Comparison of ENCODE assay signal across 22 cellular contexts in the genomic region with DNA sequence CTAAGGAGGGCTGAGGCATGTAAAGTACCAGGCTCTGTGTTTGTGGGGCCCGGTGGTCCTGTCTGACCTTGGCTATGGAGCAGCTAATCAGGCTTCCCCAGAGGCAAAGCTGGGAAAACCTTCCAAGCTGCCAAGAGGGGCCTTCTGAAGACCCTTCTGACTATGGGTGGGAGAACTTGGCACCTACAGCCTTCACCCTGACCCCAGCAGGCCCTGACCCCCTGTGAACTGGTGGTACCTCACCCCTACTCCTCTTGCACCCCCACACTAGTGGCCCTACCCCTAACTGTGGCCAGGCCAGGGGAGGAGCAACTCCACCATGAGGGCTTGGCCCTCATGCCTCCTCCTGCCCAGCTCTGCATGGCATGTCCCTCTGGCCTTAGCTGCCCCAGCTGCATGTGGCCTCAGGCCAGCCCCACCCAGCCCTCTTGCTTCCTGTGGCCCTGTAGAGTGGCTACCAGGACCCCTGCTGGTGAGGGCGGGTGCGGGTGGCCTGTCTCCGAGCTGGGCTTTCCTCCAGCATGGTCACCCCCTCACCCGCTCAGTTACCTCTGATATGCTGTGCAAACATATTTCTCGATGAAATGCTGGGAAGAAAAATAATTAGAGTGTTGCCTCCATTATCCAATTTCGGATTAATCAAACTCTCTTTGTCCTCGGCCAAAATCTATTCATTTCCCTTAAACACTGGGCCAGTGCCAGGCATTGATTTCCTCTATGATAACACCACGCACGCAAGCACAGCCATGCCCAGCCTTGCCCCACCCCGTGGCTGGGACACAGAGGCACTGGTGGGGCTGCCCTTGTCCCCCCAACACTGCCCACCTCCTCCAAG. TPM values are rescaled to one million over a fixed set of nuclear protein-coding genes. Genes with fewer than 3 reads are reported as not detected.
DNase-seq lines count a peak whose midpoint lies in the region; ATAC-seq, FAIRE-seq and TF ChIP-seq lines count a peak whose summit lies in the region.
"Had no signal": no experiment of that assay in that cellular context is flagged by ENCODE, and none has a peak within 500 bp of the region (broad histone marks: within the 10 kb centered on the region; RNA-seq: fewer than 3 reads in every experiment).

No MANE protein-coding gene starts in this region.

- H3K9me3 ChIP-seq in K562 (replicated peaks; ENCODE audit: control insufficient read depth, insufficient read depth, low read depth, low read length) = no peaks in the 10 kb centered on the region
- peaks cover 5 to 8% of the 10 kb centered on the region in 2 donors for H3K9me3 ChIP-seq in neuronal stem cell (replicated peaks in 1 of 2; ENCODE audit: control insufficient read depth in 2 of 2, insufficient read depth in 1 of 2, low read depth in 1 of 2, low read length in 2 of 2)
- H3K9me3 ChIP-seq: uterus had no signal

- H2AFZ ChIP-seq in K562 (ENCODE audit: low read depth, low read length) = no peak overlapping the region
- H2AFZ ChIP-seq in neuronal stem cell (ENCODE audit: low read length) = no peak overlapping the region
- H2AFZ ChIP-seq: parathyroid adenoma had no signal

- intact Hi-C loops in K562 (cut with micrococcal nuclease) = no loop called here

- peak overlapping the region; percentile 72 for H3K18ac ChIP-seq in neuronal stem cell (ENCODE audit: low read length)

- no peak overlapping the region for H3K27ac Mint-ChIP-seq in activated naive CD8-positive, alpha-beta T cell treated with anti-CD3 and anti-CD28 coated beads for 36 hours
- H3K27ac Mint-ChIP-seq: activated CD8-positive, alpha-beta T cell treated with anti-CD3 and anti-CD28 coated beads, Interleukin-2, amount 10 ng/mL, durations not matched to agents 7 days and 5 days; CD4-positive, CD25-positive, alpha-beta regulatory T cell; memory B cell had no signal

- no peak for TF ChIP-seq EP300 in K562 (IDR thresholded peaks at IDR 0.05; ENCODE audit: low read length)

- no peak overlapping the region for H2BK5ac ChIP-seq in neuronal stem cell (ENCODE audit: low read length)

- no peaks in the 10 kb centered on the region for H3K9me3 Mint-ChIP-seq in activated naive CD8-positive, alpha-beta T cell treated with anti-CD3 and anti-CD28 coated beads for 36 hours
- H3K9me3 Mint-ChIP-seq: CD4-positive, CD25-positive, alpha-beta regulatory T cell; memory B cell; naive thymus-derived CD8-positive, alpha-beta T cell had no signal

- H2BK15ac ChIP-seq in neuronal stem cell (ENCODE audit: low read length) = no peak overlapping the region

- no peak overlapping the region for H3K4me3 Mint-ChIP-seq in activated naive CD8-positive, alpha-beta T cell treated with anti-CD3 and anti-CD28 coated beads for 36 hours
- H3K4me3 Mint-ChIP-seq: activated CD8-positive, alpha-beta T cell treated with anti-CD3 and anti-CD28 coated beads, Interleukin-2, amount 10 ng/mL, durations not matched to agents 7 days and 5 days; CD4-positive, CD25-positive, alpha-beta regulatory T cell; memory B cell; naive thymus-derived CD8-positive, alpha-beta T cell had no signal

- H3K4me1 ChIP-seq in K562 (replicated peaks in 1 of 2; ENCODE audit: control insufficient read depth in 2 of 2, insufficient read depth in 2 of 2, low read length in 2 of 2) (peaks cover 0 to 6% of the 10 kb centered on the region in 2 experiments; a peak in 1 of 5 replicates), neuronal stem cell (ENCODE audit: control insufficient read depth in 2 of 2, insufficient read depth in 1 of 2, low read depth in 1 of 2, low read length in 2 of 2) (peaks cover 0 to 2% of the 10 kb centered on the region in 2 donors)
- H3K4me1 ChIP-seq: uterus had no signal

- H2AK5ac ChIP-seq in neuronal stem cell (ENCODE audit: low read depth, low read length) = no peak overlapping the region

- CTCF ChIA-PET in K562 (lab: Yijun Ruan, JAX; ENCODE audit: low intra/inter-chr PET ratio) = no interaction called here

- H3K27ac ChIP-seq in C4-2B (peak overlapping the region; percentile 12), K562 (ENCODE audit: extremely low read depth, low read depth, low read length) (no peak overlapping the region), neuronal stem cell (replicated peaks; ENCODE audit: low read length) (no peak overlapping the region)
- H3K27ac ChIP-seq: parathyroid adenoma, RWPE1, uterus had no signal

- H3K4me3 ChIP-seq in K562 (no peak overlapping the region), neuronal stem cell (ENCODE audit: low read length in 2 of 2) (no peak overlapping the region)
- H3K4me3 ChIP-seq: uterus had no signal

- peaks cover 4% of the 10 kb centered on the region for H3K4me1 Mint-ChIP-seq in activated naive CD8-positive, alpha-beta T cell treated with anti-CD3 and anti-CD28 coated beads for 36 hours
- H3K4me1 Mint-ChIP-seq: CD4-positive, CD25-positive, alpha-beta regulatory T cell had no signal

- TF ChIP-seq POLR2A in K562 (conservative IDR thresholded peaks at IDR 0.05) = no peak

- peak; percentile 45 for DNase-seq in NCI-H1092 treated with DMSO at 0.1 percent for 48 hours (lab: John Stamatoyannopoulos, UW)
- DNase-seq in K562 (ENCODE audit: extremely low read depth in 1 of 4, low spot score in 3 of 4) = peak in 3 of 4 experiments; percentile 56 to 83 (median 79)
- no peak for DNase-seq in neuronal stem cell (ENCODE audit: low spot score)
- no peak for DNase-seq in activated gamma-delta T cell treated with Interleukin-2 at 50 U/mL for 16 hours
- no peak for DNase-seq in activated naive CD8-positive, alpha-beta T cell treated with anti-CD3 and anti-CD28 coated beads for 36 hours
- no peak for DNase-seq in DMS 273 (lab: John Stamatoyannopoulos, UW; ENCODE audit: unreplicated experiment)
- DNase-seq: activated CD8-positive, alpha-beta T cell treated with anti-CD3 and anti-CD28 coated beads, Interleukin-2, amount 10 ng/mL, durations not matched to agents 7 days and 5 days; CD4-positive, CD25-positive, alpha-beta regulatory T cell; dermis blood vessel endothelial cell; DMS53; HCEC 1CT; kidney glomerular epithelial cell; naive thymus-derived CD8-positive, alpha-beta T cell; NCI-H2029; NCI-H446; uterus had no signal

- peak overlapping the region in 1 of 2 experiments; percentile 14; a peak in 1 of 4 replicates for H3K9ac ChIP-seq in K562 (ENCODE audit: insufficient read depth in 1 of 2, low read depth in 2 of 2, low read length in 2 of 2)
- no peak overlapping the region for H3K9ac ChIP-seq in neuronal stem cell (ENCODE audit: low read depth, low read length, poor library complexity)
- H3K9ac ChIP-seq: parathyroid adenoma had no signal

- H3K23ac ChIP-seq in neuronal stem cell (ENCODE audit: low read depth, low read length, poor library complexity) = peak overlapping the region; percentile 83

- H3K79me2 ChIP-seq in K562 (ENCODE audit: control insufficient read depth, insufficient read depth, low read length) = no peaks in the 10 kb centered on the region
- H3K79me2 ChIP-seq: parathyroid adenoma had no signal

- H3K79me1 ChIP-seq in neuronal stem cell (ENCODE audit: low read depth, low read length) = peaks cover 16% of the 10 kb centered on the region

- H3K4me2 ChIP-seq in K562 (ENCODE audit: insufficient read depth, low read length) (no peak overlapping the region), neuronal stem cell (ENCODE audit: insufficient read depth, low read length, poor library complexity, severe bottlenecking) (no peak overlapping the region)

- peaks cover 68% of the 10 kb centered on the region for H4K20me1 ChIP-seq in K562 (replicated peaks; ENCODE audit: control insufficient read depth, insufficient read depth, low read length)

- FAIRE-seq in K562 (lab: Jason Lieb, UNC) = no peak

- H3K27me3 Mint-ChIP-seq in activated naive CD8-positive, alpha-beta T cell treated with anti-CD3 and anti-CD28 coated beads for 36 hours = peaks cover 19% of the 10 kb centered on the region

- 2% methylated on average over 11 of the region's 11 CpGs for WGBS in K562 (ENCODE audit: insufficient coverage, low coverage, missing lambda C conversion rate)
- WGBS in neuronal stem cell (ENCODE audit: extremely low coverage in 2 of 2, insufficient read length in 2 of 2, insufficient replicate concordance in 1 of 2), 2 donors = no CpG with 5 or more reads among the region's 11 CpGs

- no peak overlapping the region for H2BK120ac ChIP-seq in neuronal stem cell (ENCODE audit: low read depth, low read length)

- BruUV-seq in K562 (replicated peaks; lab: Mats Ljungman, UMichigan) = no TSS peak

- POLR2A ChIA-PET in K562 (lab: Yijun Ruan, JAX) = interaction anchor here (0.6 to 9.8 kb wide), 8 partner anchors 8 to 103 kb away, joined by 3 to 136 read pairs (median 8); no protein-coding TSS in a partner anchor

- in situ Hi-C loops in K562 (cut with MboI) = no loop called here

- no peaks in the 10 kb centered on the region for H3K36me3 ChIP-seq in K562 (ENCODE audit: control insufficient read depth, insufficient read depth, low read length)
- peaks cover 0 to 9% of the 10 kb centered on the region in 2 donors for H3K36me3 ChIP-seq in neuronal stem cell (replicated peaks in 1 of 2; ENCODE audit: control insufficient read depth in 2 of 2, insufficient read depth in 2 of 2, low read length in 2 of 2)
- H3K36me3 ChIP-seq: uterus had no signal

- no peaks in the 10 kb centered on the region for H3K36me3 Mint-ChIP-seq in activated naive CD8-positive, alpha-beta T cell treated with anti-CD3 and anti-CD28 coated beads for 36 hours
- H3K36me3 Mint-ChIP-seq: CD4-positive, CD25-positive, alpha-beta regulatory T cell; memory B cell; naive thymus-derived CD8-positive, alpha-beta T cell had no signal

- TF ChIP-seq CTCF in C4-2B (conservative IDR thresholded peaks at IDR 0.05) (no peak), K562 (IDR thresholded peaks at IDR 0.05 in 2 of 3, conservative IDR thresholded peaks at IDR 0.05 in 1 of 3; ENCODE audit: insufficient read depth in 2 of 3, low read depth in 1 of 3, low read length in 3 of 3) (peak in 2 of 3 experiments; percentile 51 to 67; a peak in 4 of 6 replicates)

- H3K4ac ChIP-seq in neuronal stem cell (ENCODE audit: low read length) = no peak overlapping the region

- H3K9me1 ChIP-seq in K562 (ENCODE audit: control insufficient read depth, insufficient read depth, low read length) = peaks cover 22% of the 10 kb centered on the region

- no peak overlapping the region for H2BK12ac ChIP-seq in neuronal stem cell (ENCODE audit: low read length)

- peaks cover 36 to 92% of the 10 kb centered on the region in 2 experiments for H3K27me3 ChIP-seq in K562 (ENCODE audit: control insufficient read depth in 2 of 2, insufficient read depth in 2 of 2, low read length in 2 of 2)
- no peaks in the 10 kb centered on the region for H3K27me3 ChIP-seq in neuronal stem cell (ENCODE audit: control insufficient read depth in 3 of 3, insufficient read depth in 3 of 3, low read depth in 1 of 3, low read length in 3 of 3)
- H3K27me3 ChIP-seq: uterus had no signal

- H4K91ac ChIP-seq in neuronal stem cell (ENCODE audit: low read depth, low read length, poor library complexity) = no peak overlapping the region

- H4K8ac ChIP-seq in neuronal stem cell (ENCODE audit: low read depth, low read length) = no peak overlapping the region

- H3K14ac ChIP-seq in neuronal stem cell (ENCODE audit: low read length) = no peak overlapping the region

- peak; percentile 51 for ATAC-seq in K562
- no peak for ATAC-seq in HG03439 (IDR thresholded peaks at IDR 0.05; ENCODE audit: unreplicated experiment)
- ATAC-seq: activated CD4-positive, CD25-positive, alpha-beta regulatory T cell treated with anti-CD3 and anti-CD28 coated beads, Interleukin-2, amount 50 U/mL, for 24 hours; activated CD8-positive, alpha-beta T cell treated with anti-CD3 and anti-CD28 coated beads, Interleukin-2, amount 10 ng/mL, durations not matched to agents 7 days and 5 days; naive thymus-derived CD8-positive, alpha-beta T cell had no signal

- peak in 1 of 2 experiments; percentile 23; a peak in 2 of 4 replicates for TF ChIP-seq RAD21 in K562 (CRISPR knock-in tag; conservative IDR thresholded peaks at IDR 0.05 in 1 of 2, IDR thresholded peaks at IDR 0.05 in 1 of 2)

RNA-seq across cellular contexts. Expression of gene GNAZ, which starts 7.5 kb away (rescaled TPM):
- total RNA-seq in K562 (2011; cell fraction: chromatin; rRNA removed; ENCODE audit: low replicate concordance) = 0.79 and 1.2 TPM in 2 replicates
- total RNA-seq in K562 (2011; cell fraction: nucleolus; rRNA removed) = 0.50 and 0.79 TPM in 2 replicates
- total RNA-seq in K562 (2011; cell fraction: nucleoplasm; rRNA removed) = 0.29 and 0.46 TPM in 2 replicates
- total RNA-seq in K562 (2014; rRNA removed) = 0.14 and 0.24 TPM in 2 replicates
- total RNA-seq in K562 (2014; rRNA removed; fragmentation: Illumina TruSeq; extraction: Trizol) = 0.04 and 0.10 TPM in 2 replicates
- total RNA-seq in K562 (2015; rRNA removed; fragmentation: Illumina TruSeq; extraction: Trizol) = 0.04 and 0.11 TPM in 2 replicates
- 0.22 and 0.74 TPM in 2 replicates for total RNA-seq in K562 (2021)
- 0.13 and 0.22 TPM in 2 replicates for polyA plus RNA-seq in K562 (2011; rRNA removed)
- 0.15 and 0.31 TPM in 2 replicates for polyA plus RNA-seq in K562 (2011; cell fraction: cytosol; rRNA removed)
- 0.35 and 0.60 TPM in 2 replicates for polyA plus RNA-seq in K562 (2011; cell fraction: nucleus; rRNA removed)
- polyA plus RNA-seq in K562 (2012) = 0.14 and 0.26 TPM in 2 replicates
- 0.12 and 0.13 TPM in 2 replicates for polyA plus RNA-seq in K562 (2014; fragmentation: Illumina TruSeq; extraction: Trizol)
- not detected for polyA plus RNA-seq in K562 (2014; fragmentation: Nextera tagmentation; extraction: Ambion mirVana)
- 0.18 TPM in 1 of 2 replicates, not detected in the other for polyA plus RNA-seq in K562 (2014; rRNA removed)
- 0.21 and 0.32 TPM in 2 replicates for polyA minus RNA-seq in K562 (2011; rRNA and poly(A)+ RNA removed)
- polyA minus RNA-seq in K562 (2011; cell fraction: cytosol; rRNA and poly(A)+ RNA removed) = 0.57 TPM in 1 of 2 replicates, not detected in the other
- 0.40 and 0.67 TPM in 2 replicates for polyA minus RNA-seq in K562 (2011; cell fraction: nucleus; rRNA and poly(A)+ RNA removed)
- polyA plus RNA-seq in neuronal stem cell (2013, experiment 1 of 2) = 36.9 TPM
- polyA plus RNA-seq in neuronal stem cell (2013, experiment 2 of 2) = 37.0 TPM
- under 1 TPM; 0.43 to 0.54 TPM for total RNA-seq in activated naive CD8-positive, alpha-beta T cell treated with anti-CD3 and anti-CD28 coated beads for 36 hours

Comparison
In these comparisons a context has a peak if more than half of its experiments do, and no peak if none do; other contexts are left out.
1. DNase-seq: peak in NCI-H1092 treated with DMSO at 0.1 percent for 48 hours (single experiment) and K562 (3 of 4); none in neuronal stem cell (single experiment), activated gamma-delta T cell treated with Interleukin-2 at 50 U/mL for 16 hours (single experiment), activated naive CD8-positive, alpha-beta T cell treated with anti-CD3 and anti-CD28 coated beads for 36 hours (single experiment) and DMS 273 (single experiment).